In the genomic region with DNA sequence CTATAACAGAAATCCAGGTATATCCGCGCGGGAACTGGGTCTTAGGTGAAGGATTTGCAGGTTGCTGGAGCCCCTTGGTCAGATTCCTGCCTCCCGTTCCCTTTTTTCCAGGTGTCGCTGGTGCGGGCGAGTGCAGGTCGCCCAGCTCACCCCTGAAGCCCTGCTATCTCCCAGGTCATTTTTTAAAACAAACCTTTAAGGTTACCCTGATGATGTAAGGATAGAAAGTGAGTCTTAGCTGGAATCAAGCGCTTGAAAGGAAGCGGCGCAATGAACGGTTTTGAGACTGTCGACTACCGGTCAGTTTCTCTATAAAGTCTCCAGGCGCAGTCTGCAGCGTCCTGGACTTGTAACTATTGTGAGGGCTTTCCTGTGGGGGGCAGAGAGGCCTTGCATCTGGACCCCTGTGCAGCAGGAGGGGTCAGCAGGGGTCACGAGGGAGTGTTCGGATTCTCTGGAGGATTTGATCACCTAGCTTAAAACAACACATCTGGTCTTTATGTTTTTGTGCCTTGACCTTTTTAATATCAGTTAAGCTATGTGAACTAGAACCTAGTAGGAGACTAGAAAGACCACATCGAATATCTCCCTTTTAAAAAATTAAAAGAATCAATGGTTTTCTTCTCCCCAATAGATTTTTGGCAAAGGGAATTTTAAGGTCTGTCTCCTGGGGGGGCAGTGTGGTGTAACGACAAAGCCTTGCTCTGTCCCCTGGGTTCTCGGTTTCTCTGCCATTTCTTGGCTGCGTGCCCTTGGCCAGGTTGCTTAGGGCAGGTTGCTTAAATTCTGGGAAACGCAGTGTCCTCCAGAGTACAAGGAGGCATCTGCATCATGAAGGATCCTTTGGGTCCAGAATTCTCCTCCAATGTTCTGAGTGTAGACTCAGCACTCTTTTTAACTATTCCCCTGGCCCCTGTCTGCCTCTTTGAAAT, we compare ENCODE assay signal across 8 cellular contexts. TPM values are rescaled to one million over a fixed set of nuclear protein-coding genes. Genes with fewer than 3 reads are reported as not detected.
DNase-seq lines count a peak whose midpoint lies in the region; ATAC-seq and TF ChIP-seq lines count a peak whose summit lies in the region.

No MANE protein-coding gene starts in this region.

- H3K36me3 ChIP-seq in fibroblast of lung (ENCODE audit: control insufficient read depth, insufficient read depth, low read length): no peaks in the 10 kb centered on the region
- no peaks in the 10 kb centered on the region for H3K36me3 ChIP-seq in neuron (ENCODE audit: insufficient read depth, low read length)

- TF ChIP-seq CTCF in RWPE1 (conservative IDR thresholded peaks at IDR 0.05; ENCODE audit: low read depth): no peak
- no peak for TF ChIP-seq CTCF in fibroblast of lung (conservative IDR thresholded peaks at IDR 0.05 in 1 of 2, IDR thresholded peaks at IDR 0.05 in 1 of 2; ENCODE audit: low read depth in 1 of 2, low read length in 2 of 2)

- CTCF ChIA-PET in RWPE1 (lab: Yijun Ruan, JAX): interaction anchor here (0.5 to 0.7 kb wide), 3 partner anchors 14 to 251 kb away, joined by 3 to 4 read pairs (median 3); no protein-coding TSS in a partner anchor

- H3K4me3 ChIP-seq in fibroblast of lung (replicated peaks in 1 of 4; ENCODE audit: control extremely low read depth in 1 of 4, insufficient read depth in 1 of 4, low read depth in 3 of 4, low read length in 4 of 4): peak overlapping the region; percentile 46 to 67 (median 52)
- peak overlapping the region; percentile 47 for H3K4me3 ChIP-seq in neuron (ENCODE audit: low read length)

- H3K9ac ChIP-seq in fibroblast of lung (ENCODE audit: insufficient read depth, low read length): peak overlapping the region; percentile 70

- H4K20me1 ChIP-seq in fibroblast of lung (ENCODE audit: control insufficient read depth, extremely low read depth, insufficient read depth, low read length): no peaks in the 10 kb centered on the region

- H3K4me2 ChIP-seq in fibroblast of lung (ENCODE audit: extremely low read depth, insufficient read depth, low read length): peak overlapping the region; percentile 84

- H3K9me3 ChIP-seq in fibroblast of lung (ENCODE audit: control insufficient read depth, insufficient read depth, low read depth, low read length) (no peaks in the 10 kb centered on the region), neuron (ENCODE audit: low read length) (no peaks in the 10 kb centered on the region)

- H3K27me3 ChIP-seq in fibroblast of lung (ENCODE audit: control insufficient read depth, insufficient read depth, low read length) (peaks cover 15% of the 10 kb centered on the region), neuron (ENCODE audit: insufficient read depth, low read length) (peaks cover 26% of the 10 kb centered on the region)

- H3K27ac ChIP-seq in RWPE1 (no peak overlapping the region), fibroblast of lung (ENCODE audit: insufficient read depth, low read length) (peak overlapping the region; percentile 11)

- ATAC-seq in GM18867 (IDR thresholded peaks at IDR 0.05; ENCODE audit: unreplicated experiment) (no peak), GM21528 (IDR thresholded peaks at IDR 0.05; ENCODE audit: low FRiP score, unreplicated experiment) (no peak)

- H2AFZ ChIP-seq in fibroblast of lung (ENCODE audit: low read length) (no peak overlapping the region), neuron (ENCODE audit: low read depth, low read length) (peak overlapping the region; percentile 93)

- H3K4me1 ChIP-seq in fibroblast of lung (ENCODE audit: control insufficient read depth, extremely low read depth, insufficient read depth, low read length) (peaks cover 18% of the 10 kb centered on the region), neuron (ENCODE audit: insufficient read depth, low read length) (peaks cover 18% of the 10 kb centered on the region)

- POLR2A ChIA-PET in RWPE1 (lab: Yijun Ruan, JAX; ENCODE audit: low non-redundant PET): no interaction called here

- peak; percentile 17 for DNase-seq in DMS 273 (lab: John Stamatoyannopoulos, UW; ENCODE audit: unreplicated experiment)
- DNase-seq in DMS 273 treated with DMSO at 0.1 percent for 48 hours (lab: John Stamatoyannopoulos, UW): no peak
- peak; percentile 4 for DNase-seq in RWPE1 (ENCODE audit: low spot score)
- DNase-seq in fibroblast of lung (ENCODE audit: low read depth in 2 of 2): peak; percentile 8 to 25
- DNase-seq in GF-D8 (lab: John Stamatoyannopoulos, UW): no peak

- peaks cover 4% of the 10 kb centered on the region for H3K79me2 ChIP-seq in fibroblast of lung (ENCODE audit: control insufficient read depth, insufficient read depth, low read length)

RNA-seq across cellular contexts. Expression of gene KIT, which starts 1.7 kb away (rescaled TPM):
- 0.50 and 0.51 TPM in 2 replicates for total RNA-seq in fibroblast of lung
- 7.0 and 19.9 TPM in 2 replicates for polyA plus RNA-seq in fibroblast of lung
- polyA plus RNA-seq in fibroblast of lung (2012): 3.6 and 10.3 TPM in 2 replicates
- 3.1 and 5.5 TPM in 2 replicates for polyA minus RNA-seq in fibroblast of lung (ENCODE audit: low replicate concordance)

Comparison
In these comparisons a context has a peak if more than half of its experiments do, and no peak if none do; other contexts are left out.
1. DNase-seq: peak in DMS 273 (single experiment), RWPE1 (single experiment) and fibroblast of lung (2 of 2); none in DMS 273 treated with DMSO at 0.1 percent for 48 hours (single experiment) and GF-D8 (single experiment).